Comparison of ENCODE assay signal across 13 cellular contexts in the genomic region with DNA sequence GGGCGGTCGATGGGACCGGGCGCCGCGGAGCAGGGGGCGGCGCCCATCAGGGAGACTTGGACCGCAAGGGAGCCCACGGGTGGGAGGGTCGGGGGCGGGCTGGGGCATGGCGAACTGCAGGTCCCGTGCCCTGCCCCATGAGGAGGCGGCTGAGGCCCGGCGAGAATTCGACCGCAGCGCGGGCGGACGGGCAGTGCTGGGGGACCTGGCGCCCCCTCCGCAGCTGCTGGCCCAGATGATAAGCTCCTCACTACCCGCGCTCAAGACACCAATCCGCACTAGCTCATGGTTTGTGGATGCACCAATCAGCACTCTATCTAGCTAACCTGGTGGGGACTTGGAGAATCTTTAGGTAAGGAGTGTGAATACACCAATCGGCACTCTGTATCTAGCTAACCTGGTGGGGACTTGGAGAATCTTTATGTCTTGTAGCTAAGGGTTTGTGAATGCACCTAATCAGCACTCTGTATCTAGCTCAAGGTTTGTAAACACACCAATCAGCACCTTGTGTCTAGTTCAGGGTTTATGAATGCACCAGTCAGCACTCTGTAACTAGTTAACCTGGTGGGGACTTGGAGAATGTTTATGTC. TPM values are rescaled to one million over a fixed set of nuclear protein-coding genes. Genes with fewer than 3 reads are reported as not detected.
DNase-seq lines count a peak whose midpoint lies in the region; ATAC-seq, FAIRE-seq and TF ChIP-seq lines count a peak whose summit lies in the region.
"Had no signal": no experiment of that assay in that cellular context is flagged by ENCODE, and none has a peak within 500 bp of the region (broad histone marks: within the 10 kb centered on the region; RNA-seq: fewer than 3 reads in every experiment).

No MANE protein-coding gene starts in this region.

- ATAC-seq in activated T-cell treated with anti-CD3 and anti-CD28 coated beads, Interleukin-2, amount 50 U/mL, for 72 hours (replicated peaks in 1 of 2) = peak; percentile 33 to 43
- ATAC-seq in activated T-helper 17 cell treated with anti-CD3 and anti-CD28 coated beads, Interleukin-2, amount 50 U/mL, for 72 hours (replicated peaks) = peak; percentile 2
- no peak for ATAC-seq in HG02840 (IDR thresholded peaks at IDR 0.05; ENCODE audit: low FRiP score, unreplicated experiment)
- ATAC-seq in HG02610 (IDR thresholded peaks at IDR 0.05; ENCODE audit: unreplicated experiment) = no peak

- peaks cover 0 to 6% of the 10 kb centered on the region in 2 donors for H3K9me3 Mint-ChIP-seq in activated T-cell treated with anti-CD3 and anti-CD28 coated beads, Interleukin-2, amount 50 U/mL, for 72 hours
- peaks cover 9% of the 10 kb centered on the region for H3K9me3 Mint-ChIP-seq in activated T-helper 17 cell treated with anti-CD3 and anti-CD28 coated beads, Interleukin-2, amount 50 U/mL, for 72 hours

- no peaks in the 10 kb centered on the region for H3K9me3 ChIP-seq in Loucy (ENCODE audit: insufficient read depth, low read depth, low read length)
- H3K9me3 ChIP-seq: thoracic aorta had no signal

- no peak for FAIRE-seq in urothelium cell line (lab: Jason Lieb, UNC)

- no peaks in the 10 kb centered on the region for H3K9me2 ChIP-seq in Loucy (replicated peaks; ENCODE audit: low read depth, low read length)

- no peaks in the 10 kb centered on the region for H3K36me3 ChIP-seq in Loucy (ENCODE audit: insufficient read depth, low read length)
- H3K36me3 ChIP-seq: thoracic aorta had no signal

- no peaks in the 10 kb centered on the region for H3K79me2 ChIP-seq in Loucy (ENCODE audit: insufficient read depth, low read length)

- no peak overlapping the region for H3K9ac ChIP-seq in Loucy (ENCODE audit: low read depth, low read length, poor library complexity, severe bottlenecking)

- DNase-seq in activated T-cell treated with anti-CD3 and anti-CD28 coated beads, Interleukin-2, amount 50 U/mL, for 72 hours = peak in 1 of 2 donors; percentile 38
- DNase-seq in activated T-cell treated with anti-CD3 and anti-CD28 coated beads, Interleukin-2, amount 50 U/mL, for 48 hours = no peak
- peak; percentile 19 for DNase-seq in retina
- DNase-seq in urothelium cell line (ENCODE audit: low spot score) = no peak
- DNase-seq: HCEC 1CT, NCI-H2081 treated with DMSO at 0.1 percent for 48 hours, nucleus accumbens had no signal

- H3K27me3 Mint-ChIP-seq in activated T-cell treated with anti-CD3 and anti-CD28 coated beads, Interleukin-2, amount 50 U/mL, for 72 hours (ENCODE audit: low read depth) = no peaks in the 10 kb centered on the region
- no peaks in the 10 kb centered on the region for H3K27me3 Mint-ChIP-seq in activated T-helper 17 cell treated with anti-CD3 and anti-CD28 coated beads, Interleukin-2, amount 50 U/mL, for 72 hours

- H3K36me3 Mint-ChIP-seq in activated T-cell treated with anti-CD3 and anti-CD28 coated beads, Interleukin-2, amount 50 U/mL, for 72 hours (ENCODE audit: insufficient read depth in 2 of 2) = peaks cover 2 to 7% of the 10 kb centered on the region in 2 donors
- peaks cover 7% of the 10 kb centered on the region for H3K36me3 Mint-ChIP-seq in activated T-helper 17 cell treated with anti-CD3 and anti-CD28 coated beads, Interleukin-2, amount 50 U/mL, for 72 hours (ENCODE audit: low read depth)
- H3K36me3 Mint-ChIP-seq: memory B cell had no signal

- H3K4me3 ChIP-seq in Loucy (ENCODE audit: low read length, poor library complexity, severe bottlenecking) = peak overlapping the region; percentile 53
- H3K4me3 ChIP-seq: thoracic aorta had no signal

- H3K4me1 ChIP-seq in Loucy (ENCODE audit: insufficient read depth, low read length, poor library complexity, severe bottlenecking) = peaks cover 11% of the 10 kb centered on the region

- peaks cover 5% of the 10 kb centered on the region; the same call in 1 of the 2 replicates for H3F3A ChIP-seq in Loucy (ENCODE audit: low read depth)

- peak overlapping the region; percentile 51 to 52 for H3K4me3 Mint-ChIP-seq in activated T-cell treated with anti-CD3 and anti-CD28 coated beads, Interleukin-2, amount 50 U/mL, for 72 hours
- H3K4me3 Mint-ChIP-seq in activated T-helper 17 cell treated with anti-CD3 and anti-CD28 coated beads, Interleukin-2, amount 50 U/mL, for 72 hours = peak overlapping the region; percentile 15

- peaks cover 39% of the 10 kb centered on the region for H3K4me1 Mint-ChIP-seq in activated T-cell treated with anti-CD3 and anti-CD28 coated beads, Interleukin-2, amount 50 U/mL, for 72 hours (ENCODE audit: low read depth)
- H3K4me1 Mint-ChIP-seq in activated T-helper 17 cell treated with anti-CD3 and anti-CD28 coated beads, Interleukin-2, amount 50 U/mL, for 72 hours = peaks cover 22% of the 10 kb centered on the region

- no peak overlapping the region for H2AFZ ChIP-seq in Loucy (ENCODE audit: low read length)

- H3K27me3 ChIP-seq in Loucy (ENCODE audit: insufficient read depth, low read length, poor library complexity, severe bottlenecking) = peaks cover 46% of the 10 kb centered on the region

- H3K27ac Mint-ChIP-seq in activated T-cell treated with anti-CD3 and anti-CD28 coated beads, Interleukin-2, amount 50 U/mL, for 72 hours = no peak overlapping the region
- no peak overlapping the region for H3K27ac Mint-ChIP-seq in activated T-helper 17 cell treated with anti-CD3 and anti-CD28 coated beads, Interleukin-2, amount 50 U/mL, for 72 hours
- H3K27ac Mint-ChIP-seq: memory B cell had no signal

- H3K4me2 ChIP-seq in Loucy (ENCODE audit: low read depth, low read length, poor library complexity, severe bottlenecking) = peak overlapping the region; percentile 64

- H4K20me1 ChIP-seq in Loucy (ENCODE audit: insufficient read depth, low read length, poor library complexity, severe bottlenecking) = no peaks in the 10 kb centered on the region

- TF ChIP-seq CTCF in Loucy (conservative IDR thresholded peaks at IDR 0.05; ENCODE audit: low read length) = no peak

RNA-seq across cellular contexts. Expression of gene TRIM27, which starts 38.5 kb away (rescaled TPM):
- 10 to 100 TPM; 50.7 to 51.1 TPM for total RNA-seq in activated T-cell treated with anti-CD3 and anti-CD28 coated beads, Interleukin-2, amount 50 U/mL, for 72 hours
- total RNA-seq in activated T-helper 17 cell treated with anti-CD3 and anti-CD28 coated beads, Interleukin-2, amount 50 U/mL, for 72 hours = 10 to 100 TPM; 34.4 to 51.2 TPM

Comparison
In these comparisons a context has a peak if more than half of its experiments do, and no peak if none do; other contexts are left out.
1. ATAC-seq: peak in activated T-cell treated with anti-CD3 and anti-CD28 coated beads, Interleukin-2, amount 50 U/mL, for 72 hours (2 of 2) and activated T-helper 17 cell treated with anti-CD3 and anti-CD28 coated beads, Interleukin-2, amount 50 U/mL, for 72 hours (single experiment); none in HG02840 (single experiment) and HG02610 (single experiment).